Comparison of ENCODE assay signal across 14 cellular contexts in the genomic region with DNA sequence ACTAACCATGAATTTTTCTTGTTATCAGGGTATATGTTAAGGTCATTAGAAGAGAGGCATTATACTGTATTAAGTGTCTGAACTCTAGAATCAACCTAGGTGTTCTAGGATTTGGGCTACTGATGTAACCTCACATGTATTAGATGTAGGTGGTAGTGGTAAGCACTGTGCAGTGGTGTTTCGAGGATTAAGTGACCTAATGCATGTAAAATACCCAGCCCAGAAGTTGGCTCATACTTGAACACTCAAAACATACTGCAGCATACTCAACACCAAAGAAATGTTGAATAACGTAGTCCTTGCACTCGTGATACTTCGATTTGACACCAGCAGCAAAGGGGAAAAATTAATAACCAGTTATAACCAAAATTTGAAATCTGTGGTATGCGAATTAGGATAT. TPM values are rescaled to one million over a fixed set of nuclear protein-coding genes. Genes with fewer than 3 reads are reported as not detected.
DNase-seq lines count a peak whose midpoint lies in the region; ATAC-seq and TF ChIP-seq lines count a peak whose summit lies in the region.
"Had no signal": no experiment of that assay in that cellular context is flagged by ENCODE, and none has a peak within 500 bp of the region (broad histone marks: within the 10 kb centered on the region; RNA-seq: fewer than 3 reads in every experiment).

No MANE protein-coding gene starts in this region.

- CTCF ChIA-PET in activated CD8-positive, alpha-beta memory T cell treated with anti-CD3 and anti-CD28 coated beads, Interleukin-2, amount 10 ng/mL, durations not matched to agents 7 days and 5 days (lab: Charles Lee) = interaction anchor here (0.8 kb wide), 1 partner anchor 47 kb away, joined by 3 read pairs; no protein-coding TSS in a partner anchor

- no peak overlapping the region for H3K4me3 ChIP-seq in heart right ventricle
- H3K4me3 ChIP-seq in gastrocnemius medialis = no peak overlapping the region
- H3K4me3 ChIP-seq: BLaER1, HAP-1 had no signal

- no peaks in the 10 kb centered on the region for H3K27me3 Mint-ChIP-seq in activated CD8-positive, alpha-beta memory T cell treated with anti-CD3 and anti-CD28 coated beads, Interleukin-2, amount 10 ng/mL, durations not matched to agents 7 days and 5 days
- H3K27me3 Mint-ChIP-seq in activated T-helper 17 cell treated with anti-CD3 and anti-CD28 coated beads, Interleukin-2, amount 50 U/mL, for 72 hours = no peaks in the 10 kb centered on the region
- H3K27me3 Mint-ChIP-seq in activated T-helper 1 cell treated with anti-CD3 and anti-CD28 coated beads, Interleukin-12 subunit alpha, Interleukin-12 subunit beta, Interleukin-2, Interleukin-4 antibody, amounts not matched to agents 30 ng/mL and 10 ng/mL and 1 ng/mL, durations not matched to agents 14 hours and 24 hours and 36 hours (ENCODE audit: insufficient read depth) = no peaks in the 10 kb centered on the region
- H3K27me3 Mint-ChIP-seq: CD4-positive, alpha-beta T cell had no signal

- in situ Hi-C loops in gastrocnemius medialis (cut with MboI; ENCODE audit: low sequenced_read_pairs in 4 of 4) = loop anchor here in 1 of 4 donors (25.0 kb wide), 1 partner anchor 249 kb away; no protein-coding TSS in a partner anchor

- H3K27ac Mint-ChIP-seq in activated CD8-positive, alpha-beta memory T cell treated with anti-CD3 and anti-CD28 coated beads, Interleukin-2, amount 10 ng/mL, durations not matched to agents 7 days and 5 days = peak overlapping the region; percentile 19
- H3K27ac Mint-ChIP-seq in activated T-helper 17 cell treated with anti-CD3 and anti-CD28 coated beads, Interleukin-2, amount 50 U/mL, for 72 hours = peak overlapping the region; percentile 94
- H3K27ac Mint-ChIP-seq in activated T-helper 1 cell treated with anti-CD3 and anti-CD28 coated beads, Interleukin-12 subunit alpha, Interleukin-12 subunit beta, Interleukin-2, Interleukin-4 antibody, amounts not matched to agents 30 ng/mL and 10 ng/mL and 1 ng/mL, durations not matched to agents 14 hours and 24 hours and 36 hours = no peak overlapping the region
- H3K27ac Mint-ChIP-seq: CD4-positive, alpha-beta T cell had no signal

- H3K4me1 Mint-ChIP-seq in activated CD8-positive, alpha-beta memory T cell treated with anti-CD3 and anti-CD28 coated beads, Interleukin-2, amount 10 ng/mL, durations not matched to agents 7 days and 5 days = peaks cover 43% of the 10 kb centered on the region
- peaks cover 50% of the 10 kb centered on the region for H3K4me1 Mint-ChIP-seq in activated T-helper 17 cell treated with anti-CD3 and anti-CD28 coated beads, Interleukin-2, amount 50 U/mL, for 72 hours
- peaks cover 67% of the 10 kb centered on the region for H3K4me1 Mint-ChIP-seq in activated T-helper 1 cell treated with anti-CD3 and anti-CD28 coated beads, Interleukin-12 subunit alpha, Interleukin-12 subunit beta, Interleukin-2, Interleukin-4 antibody, amounts not matched to agents 30 ng/mL and 10 ng/mL and 1 ng/mL, durations not matched to agents 14 hours and 24 hours and 36 hours (ENCODE audit: low read depth)

- no peak for ATAC-seq in activated CD8-positive, alpha-beta memory T cell treated with anti-CD3 and anti-CD28 coated beads, Interleukin-2, amount 10 ng/mL, durations not matched to agents 7 days and 5 days
- ATAC-seq in left ventricle myocardium superior (peak; percentile 3), heart right ventricle (no peak), gastrocnemius medialis (no peak)
- ATAC-seq in activated T-helper 17 cell treated with anti-CD3 and anti-CD28 coated beads, Interleukin-2, amount 50 U/mL, for 72 hours (replicated peaks) = peak; percentile 63

- TF ChIP-seq POLR2A in gastrocnemius medialis (IDR thresholded peaks at IDR 0.05) = no peak

- H3K9me3 Mint-ChIP-seq in activated CD8-positive, alpha-beta memory T cell treated with anti-CD3 and anti-CD28 coated beads, Interleukin-2, amount 10 ng/mL, durations not matched to agents 7 days and 5 days (ENCODE audit: low read depth) = peaks cover 2% of the 10 kb centered on the region
- no peaks in the 10 kb centered on the region for H3K9me3 Mint-ChIP-seq in activated T-helper 17 cell treated with anti-CD3 and anti-CD28 coated beads, Interleukin-2, amount 50 U/mL, for 72 hours
- H3K9me3 Mint-ChIP-seq in activated T-helper 1 cell treated with anti-CD3 and anti-CD28 coated beads, Interleukin-12 subunit alpha, Interleukin-12 subunit beta, Interleukin-2, Interleukin-4 antibody, amounts not matched to agents 30 ng/mL and 10 ng/mL and 1 ng/mL, durations not matched to agents 14 hours and 24 hours and 36 hours = peaks cover 3% of the 10 kb centered on the region

- no peak overlapping the region for H3K4me3 Mint-ChIP-seq in activated CD8-positive, alpha-beta memory T cell treated with anti-CD3 and anti-CD28 coated beads, Interleukin-2, amount 10 ng/mL, durations not matched to agents 7 days and 5 days
- peak overlapping the region; percentile 84 for H3K4me3 Mint-ChIP-seq in activated T-helper 17 cell treated with anti-CD3 and anti-CD28 coated beads, Interleukin-2, amount 50 U/mL, for 72 hours
- no peak overlapping the region for H3K4me3 Mint-ChIP-seq in activated T-helper 1 cell treated with anti-CD3 and anti-CD28 coated beads, Interleukin-12 subunit alpha, Interleukin-12 subunit beta, Interleukin-2, Interleukin-4 antibody, amounts not matched to agents 30 ng/mL and 10 ng/mL and 1 ng/mL, durations not matched to agents 14 hours and 24 hours and 36 hours
- H3K4me3 Mint-ChIP-seq: CD4-positive, alpha-beta T cell had no signal

- TF ChIP-seq CTCF in heart right ventricle (IDR thresholded peaks at IDR 0.05) (no peak), gastrocnemius medialis (IDR thresholded peaks at IDR 0.05 in 4 of 5, conservative IDR thresholded peaks at IDR 0.05 in 1 of 5) (no peak)

- H3K9me3 ChIP-seq in heart right ventricle (no peaks in the 10 kb centered on the region), gastrocnemius medialis (no peaks in the 10 kb centered on the region)
- H3K9me3 ChIP-seq: HAP-1 had no signal

- H3K27ac ChIP-seq in heart right ventricle (no peak overlapping the region), gastrocnemius medialis (peak overlapping the region; percentile 76 to 98 (median 80))
- H3K27ac ChIP-seq: BLaER1 had no signal

- DNase-seq in activated CD8-positive, alpha-beta memory T cell treated with anti-CD3 and anti-CD28 coated beads, Interleukin-2, amount 10 ng/mL, durations not matched to agents 7 days and 5 days = no peak
- no peak for DNase-seq in activated CD8-positive, alpha-beta memory T cell treated with anti-CD3 and anti-CD28 coated beads, Interleukin-2, amount 50 U/mL, for 48 hours
- no peak for DNase-seq in left ventricle myocardium superior
- no peak for DNase-seq in heart right ventricle
- no peak for DNase-seq in gastrocnemius medialis
- no peak for DNase-seq in activated T-helper 1 cell treated with anti-CD3 and anti-CD28 coated beads, Interleukin-12 subunit alpha, Interleukin-12 subunit beta, Interleukin-2, Interleukin-4 antibody, amounts not matched to agents 30 ng/mL and 10 ng/mL and 1 ng/mL, durations not matched to agents 14 hours and 24 hours and 36 hours (ENCODE audit: low spot score)
- no peak for DNase-seq in COR-L47 (lab: John Stamatoyannopoulos, UW)
- DNase-seq: 8988T; AML-193; CD4-positive, alpha-beta T cell; DMS79 had no signal

- H3K36me3 ChIP-seq in heart right ventricle = peaks cover 0 to 4% (median 0%) of the 10 kb centered on the region in 9 donors
- no peaks in the 10 kb centered on the region for H3K36me3 ChIP-seq in gastrocnemius medialis
- H3K36me3 ChIP-seq: HAP-1 had no signal

- intact Hi-C loops in left ventricle myocardium superior (cut with micrococcal nuclease) (no loop called here), heart right ventricle (cut with DNase I) (no loop called here), gastrocnemius medialis (cut with DNase I; ENCODE audit: low total_unique reads) (no loop called here)
- intact Hi-C loops in activated T-helper 1 cell treated with anti-CD3 and anti-CD28 coated beads, Interleukin-12 subunit alpha, Interleukin-12 subunit beta, Interleukin-2, Interleukin-4 antibody, amounts not matched to agents 30 ng/mL and 10 ng/mL and 1 ng/mL, durations not matched to agents 14 hours and 24 hours and 36 hours (cut with micrococcal nuclease) = no loop called here

- no peaks in the 10 kb centered on the region for H3K27me3 ChIP-seq in heart right ventricle
- no peaks in the 10 kb centered on the region for H3K27me3 ChIP-seq in gastrocnemius medialis
- H3K27me3 ChIP-seq: BLaER1 had no signal

- WGBS in heart right ventricle, 2 donors = 53 to 77% methylated on average over 5 of the region's 5 CpGs

- H3K4me1 ChIP-seq in heart right ventricle = peaks cover 4 to 100% (median 91%) of the 10 kb centered on the region in 9 donors
- H3K4me1 ChIP-seq in gastrocnemius medialis = peaks cover 88 to 91% of the 10 kb centered on the region in 2 donors

- peaks cover 38% of the 10 kb centered on the region for H3K36me3 Mint-ChIP-seq in activated CD8-positive, alpha-beta memory T cell treated with anti-CD3 and anti-CD28 coated beads, Interleukin-2, amount 10 ng/mL, durations not matched to agents 7 days and 5 days
- peaks cover 12% of the 10 kb centered on the region for H3K36me3 Mint-ChIP-seq in activated T-helper 17 cell treated with anti-CD3 and anti-CD28 coated beads, Interleukin-2, amount 50 U/mL, for 72 hours (ENCODE audit: low read depth)
- peaks cover 19% of the 10 kb centered on the region for H3K36me3 Mint-ChIP-seq in activated T-helper 1 cell treated with anti-CD3 and anti-CD28 coated beads, Interleukin-12 subunit alpha, Interleukin-12 subunit beta, Interleukin-2, Interleukin-4 antibody, amounts not matched to agents 30 ng/mL and 10 ng/mL and 1 ng/mL, durations not matched to agents 14 hours and 24 hours and 36 hours (ENCODE audit: low read depth)

RNA-seq across cellular contexts. Expression of a gene that starts 48.7 kb away (rescaled TPM):
- 10 to 100 TPM; 69.0 to 70.6 TPM for total RNA-seq in activated CD8-positive, alpha-beta memory T cell treated with anti-CD3 and anti-CD28 coated beads, Interleukin-2, amount 10 ng/mL, durations not matched to agents 7 days and 5 days
- total RNA-seq in left ventricle myocardium superior (502 TPM), heart right ventricle (100 to 1,000 TPM; 386 to 551 (median 505) TPM), gastrocnemius medialis (100 to 1,000 TPM; 283 to 425 (median 344) TPM)
- 10 to 100 TPM; 74.7 to 86.2 TPM for polyA plus RNA-seq in heart right ventricle
- 10 to 100 TPM; 41.3 to 49.0 TPM for total RNA-seq in activated T-helper 17 cell treated with anti-CD3 and anti-CD28 coated beads, Interleukin-2, amount 50 U/mL, for 72 hours
- 71.1 and 72.5 TPM in 2 replicates for total RNA-seq in activated T-helper 1 cell treated with anti-CD3 and anti-CD28 coated beads, Interleukin-12 subunit alpha, Interleukin-12 subunit beta, Interleukin-2, Interleukin-4 antibody, amounts not matched to agents 30 ng/mL and 10 ng/mL and 1 ng/mL, durations not matched to agents 14 hours and 24 hours and 36 hours

Comparison
In these comparisons a context has a peak if more than half of its experiments do, and no peak if none do; other contexts are left out.
1. ATAC-seq: peak in left ventricle myocardium superior (single experiment) and activated T-helper 17 cell treated with anti-CD3 and anti-CD28 coated beads, Interleukin-2, amount 50 U/mL, for 72 hours (single experiment); none in activated CD8-positive, alpha-beta memory T cell treated with anti-CD3 and anti-CD28 coated beads, Interleukin-2, amount 10 ng/mL, durations not matched to agents 7 days and 5 days (single experiment), heart right ventricle (0 of 8) and gastrocnemius medialis (0 of 2).
2. H3K27ac ChIP-seq: peak in gastrocnemius medialis (4 of 4); none in heart right ventricle (0 of 10).